Comparison of ENCODE assay signal across 1 cellular context in genomic region chr5:158045696-158046095, GRCh38.
TF ChIP-seq lines count a peak whose summit lies in the region.

No MANE protein-coding gene starts in this region.

TF ChIP-seq in GM23338, 12 proteins besides CTCF, POLR2A, EP300 and RAD21 (continued from another document):
- TF ChIP-seq ZNF462 (CRISPR knock-in tag; IDR thresholded peaks at IDR 0.05), result no peak
- no peak for TF ChIP-seq STAT1 (IDR thresholded peaks at IDR 0.05; ENCODE audit: unreplicated experiment)
